Comparison of ENCODE assay signal across 35 cellular contexts in the genomic region with DNA sequence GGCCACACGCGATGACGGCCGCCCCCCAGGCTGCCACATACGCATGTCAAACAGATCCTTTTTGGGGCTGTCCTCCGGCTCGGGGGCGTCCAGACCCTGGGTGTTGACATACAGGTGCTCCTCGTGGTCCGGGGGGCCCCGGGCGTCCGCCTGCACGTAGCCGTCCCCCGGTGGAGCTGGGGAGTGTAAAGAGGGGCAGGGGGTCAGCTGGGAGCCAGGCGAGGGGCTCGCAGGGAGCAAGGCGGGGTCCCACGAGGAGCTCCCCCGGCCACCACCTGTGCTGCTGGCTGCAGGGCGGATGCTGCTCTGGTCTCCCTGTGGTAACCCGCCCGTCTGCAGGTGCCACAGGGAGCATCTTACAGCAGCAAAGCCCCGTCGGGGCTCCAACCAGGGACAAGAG. TPM values are rescaled to one million over a fixed set of nuclear protein-coding genes. Genes with fewer than 3 reads are reported as not detected.
"Had no signal": no experiment of that assay in that cellular context is flagged by ENCODE, and none has a peak within 500 bp of the region (broad histone marks: within the 10 kb centered on the region; RNA-seq: fewer than 3 reads in every experiment).

No MANE protein-coding gene starts in this region.

- DNase-seq: activated CD4-positive, alpha-beta memory T cell treated with anti-CD3 and anti-CD28 coated beads for 36 hours; activated CD4-positive, alpha-beta T cell treated with anti-CD3 and anti-CD28 coated beads for 36 hours; activated CD4-positive, alpha-beta T cell treated with anti-CD3 and anti-CD28 coated beads, Interleukin-2, amount 10 ng/mL, durations not matched to agents 24 days and 14 days; activated CD4-positive, CD25-positive, alpha-beta regulatory T cell; activated CD4-positive, CD25-positive, alpha-beta regulatory T cell treated with anti-CD3 and anti-CD28 coated beads, Interleukin-2, amount 50 U/mL, for 72 hours; activated CD8-positive, alpha-beta memory T cell treated with anti-CD3 and anti-CD28 coated beads, Interleukin-2, amount 10 ng/mL, durations not matched to agents 7 days and 5 days; activated CD8-positive, alpha-beta memory T cell treated with anti-CD3 and anti-CD28 coated beads, Interleukin-2, amount 50 U/mL, for 4 hours; activated CD8-positive, alpha-beta T cell treated with anti-CD3 and anti-CD28 coated beads, Interleukin-2, amount 10 ng/mL, durations not matched to agents 7 days and 5 days; activated effector memory CD4-positive, alpha-beta T cell treated with anti-CD3 and anti-CD28 coated beads, Interleukin-2, amount 50 U/mL, for 16 hours; activated naive CD4-positive, alpha-beta T cell treated with anti-CD3 and anti-CD28 coated beads for 36 hours; activated naive CD8-positive, alpha-beta T cell treated with anti-CD3 and anti-CD28 coated beads for 36 hours; activated naive CD8-positive, alpha-beta T cell treated with anti-CD3 and anti-CD28 coated beads, Interleukin-2, amount 50 U/mL, for 24 hours; activated T-cell treated with anti-CD3 and anti-CD28 coated beads, Interleukin-2, amount 50 U/mL, for 1 hour; activated T-cell treated with anti-CD3 and anti-CD28 coated beads, Interleukin-2, amount 50 U/mL, for 48 hours; adrenal gland; amygdala; aorta; body of pancreas; central memory CD4-positive, alpha-beta T cell; cerebellar nuclear complex; effector memory CD4-positive, alpha-beta T cell; endodermal cell; foreskin keratinocyte; gastrocnemius medialis; glutamatergic neuron; T-helper 2 cell had no signal

- H3K36me3 ChIP-seq: adrenal gland, gastrocnemius medialis had no signal

- H3K4me3 ChIP-seq: adrenal gland, body of pancreas, coronary artery, dorsolateral prefrontal cortex, esophagus muscularis mucosa, gastrocnemius medialis had no signal

- H3K27me3 ChIP-seq: adrenal gland, body of pancreas, dorsolateral prefrontal cortex, esophagus muscularis mucosa, foreskin keratinocyte, gastrocnemius medialis had no signal

- H3K27me3 Mint-ChIP-seq: activated CD4-positive, alpha-beta T cell treated with anti-CD3 and anti-CD28 coated beads, Interleukin-2, amount 10 ng/mL, durations not matched to agents 24 days and 14 days; activated CD8-positive, alpha-beta memory T cell treated with anti-CD3 and anti-CD28 coated beads, Interleukin-2, amount 10 ng/mL, durations not matched to agents 7 days and 5 days; activated naive CD8-positive, alpha-beta T cell treated with anti-CD3 and anti-CD28 coated beads for 36 hours; activated naive CD8-positive, alpha-beta T cell treated with anti-CD3 and anti-CD28 coated beads, Interleukin-2, amount 50 U/mL, for 24 hours; dendritic cell treated with granulocyte-macrophage colony-stimulating factor and Interleukin-4, amounts not matched to agents 40 ng/mL and 50 ng/mL, for 4 days had no signal

- H3K36me3 Mint-ChIP-seq: activated CD4-positive, alpha-beta memory T cell treated with anti-CD3 and anti-CD28 coated beads for 36 hours; activated CD8-positive, alpha-beta memory T cell treated with anti-CD3 and anti-CD28 coated beads, Interleukin-2, amount 10 ng/mL, durations not matched to agents 7 days and 5 days; activated naive CD4-positive, alpha-beta T cell treated with anti-CD3 and anti-CD28 coated beads, Interleukin-2, amount 50 U/mL, for 24 hours; activated naive CD8-positive, alpha-beta T cell treated with anti-CD3 and anti-CD28 coated beads for 36 hours had no signal

- H3K4me3 Mint-ChIP-seq: activated CD4-positive, alpha-beta memory T cell treated with anti-CD3 and anti-CD28 coated beads for 36 hours; activated CD4-positive, alpha-beta T cell treated with anti-CD3 and anti-CD28 coated beads for 36 hours; activated CD4-positive, alpha-beta T cell treated with anti-CD3 and anti-CD28 coated beads, Interleukin-2, amount 10 ng/mL, durations not matched to agents 24 days and 14 days; activated CD8-positive, alpha-beta memory T cell treated with anti-CD3 and anti-CD28 coated beads, Interleukin-2, amount 10 ng/mL, durations not matched to agents 7 days and 5 days; activated CD8-positive, alpha-beta T cell treated with anti-CD3 and anti-CD28 coated beads, Interleukin-2, amount 10 ng/mL, durations not matched to agents 7 days and 5 days; activated naive CD4-positive, alpha-beta T cell treated with anti-CD3 and anti-CD28 coated beads for 36 hours; activated naive CD4-positive, alpha-beta T cell treated with anti-CD3 and anti-CD28 coated beads, Interleukin-2, amount 50 U/mL, for 24 hours; activated naive CD8-positive, alpha-beta T cell treated with anti-CD3 and anti-CD28 coated beads for 36 hours; activated naive CD8-positive, alpha-beta T cell treated with anti-CD3 and anti-CD28 coated beads, Interleukin-2, amount 50 U/mL, for 24 hours; activated T-helper 1 cell treated with anti-CD3 and anti-CD28 coated beads, Interleukin-12 subunit alpha, Interleukin-12 subunit beta, Interleukin-2, Interleukin-4 antibody, amounts not matched to agents 30 ng/mL and 10 ng/mL and 1 ng/mL, durations not matched to agents 14 hours and 24 hours and 36 hours; dendritic cell treated with granulocyte-macrophage colony-stimulating factor and Interleukin-4, amounts not matched to agents 40 ng/mL and 50 ng/mL, for 4 days; endodermal cell had no signal

- ATAC-seq: activated CD4-positive, alpha-beta T cell treated with anti-CD3 and anti-CD28 coated beads for 36 hours; activated CD8-positive, alpha-beta memory T cell treated with anti-CD3 and anti-CD28 coated beads, Interleukin-2, amount 10 ng/mL, durations not matched to agents 7 days and 5 days; activated CD8-positive, alpha-beta T cell treated with anti-CD3 and anti-CD28 coated beads, Interleukin-2, amount 10 ng/mL, durations not matched to agents 7 days and 5 days; activated naive CD8-positive, alpha-beta T cell treated with anti-CD3 and anti-CD28 coated beads, Interleukin-2, amount 50 U/mL, for 24 hours; body of pancreas; foreskin keratinocyte; gastrocnemius medialis had no signal

- H3K27ac Mint-ChIP-seq: activated CD4-positive, alpha-beta memory T cell treated with anti-CD3 and anti-CD28 coated beads for 36 hours; activated CD4-positive, alpha-beta T cell treated with anti-CD3 and anti-CD28 coated beads for 36 hours; activated CD4-positive, alpha-beta T cell treated with anti-CD3 and anti-CD28 coated beads, Interleukin-2, amount 10 ng/mL, durations not matched to agents 24 days and 14 days; activated CD8-positive, alpha-beta memory T cell treated with anti-CD3 and anti-CD28 coated beads, Interleukin-2, amount 10 ng/mL, durations not matched to agents 7 days and 5 days; activated CD8-positive, alpha-beta T cell treated with anti-CD3 and anti-CD28 coated beads, Interleukin-2, amount 10 ng/mL, durations not matched to agents 7 days and 5 days; activated naive CD4-positive, alpha-beta T cell treated with anti-CD3 and anti-CD28 coated beads for 36 hours; activated naive CD4-positive, alpha-beta T cell treated with anti-CD3 and anti-CD28 coated beads, Interleukin-2, amount 50 U/mL, for 24 hours; activated naive CD8-positive, alpha-beta T cell treated with anti-CD3 and anti-CD28 coated beads for 36 hours; activated naive CD8-positive, alpha-beta T cell treated with anti-CD3 and anti-CD28 coated beads, Interleukin-2, amount 50 U/mL, for 24 hours; activated T-helper 1 cell treated with anti-CD3 and anti-CD28 coated beads, Interleukin-12 subunit alpha, Interleukin-12 subunit beta, Interleukin-2, Interleukin-4 antibody, amounts not matched to agents 30 ng/mL and 10 ng/mL and 1 ng/mL, durations not matched to agents 14 hours and 24 hours and 36 hours; activated T-helper 2 cell treated with anti-CD3 and anti-CD28 coated beads, Interferon-gamma antibody, Interleukin-2, Interleukin-4, amounts not matched to agents 10 μg/mL and 5 μg/mL and 100 μg/mL, durations not matched to agents 14 hours and 24 hours and 36 hours; dendritic cell treated with granulocyte-macrophage colony-stimulating factor and Interleukin-4, amounts not matched to agents 40 ng/mL and 50 ng/mL, for 4 days; endodermal cell had no signal

- H3K27ac ChIP-seq: adrenal gland, body of pancreas, coronary artery, esophagus muscularis mucosa, foreskin keratinocyte, gastrocnemius medialis had no signal

- H3K9me3 ChIP-seq: adrenal gland, body of pancreas, esophagus muscularis mucosa, gastrocnemius medialis had no signal

- H3K4me1 Mint-ChIP-seq: activated CD4-positive, alpha-beta T cell treated with anti-CD3 and anti-CD28 coated beads for 36 hours; activated CD4-positive, alpha-beta T cell treated with anti-CD3 and anti-CD28 coated beads, Interleukin-2, amount 10 ng/mL, durations not matched to agents 24 days and 14 days; activated CD8-positive, alpha-beta memory T cell treated with anti-CD3 and anti-CD28 coated beads, Interleukin-2, amount 10 ng/mL, durations not matched to agents 7 days and 5 days; activated naive CD4-positive, alpha-beta T cell treated with anti-CD3 and anti-CD28 coated beads, Interleukin-2, amount 50 U/mL, for 24 hours; activated naive CD8-positive, alpha-beta T cell treated with anti-CD3 and anti-CD28 coated beads for 36 hours; activated naive CD8-positive, alpha-beta T cell treated with anti-CD3 and anti-CD28 coated beads, Interleukin-2, amount 50 U/mL, for 24 hours; endodermal cell had no signal

- H3K4me1 ChIP-seq: adrenal gland, body of pancreas, foreskin keratinocyte had no signal

- H3K9me3 Mint-ChIP-seq: activated CD4-positive, alpha-beta memory T cell treated with anti-CD3 and anti-CD28 coated beads for 36 hours; activated naive CD4-positive, alpha-beta T cell treated with anti-CD3 and anti-CD28 coated beads for 36 hours; activated naive CD4-positive, alpha-beta T cell treated with anti-CD3 and anti-CD28 coated beads, Interleukin-2, amount 50 U/mL, for 24 hours; activated naive CD8-positive, alpha-beta T cell treated with anti-CD3 and anti-CD28 coated beads for 36 hours; activated naive CD8-positive, alpha-beta T cell treated with anti-CD3 and anti-CD28 coated beads, Interleukin-2, amount 50 U/mL, for 24 hours; activated T-helper 1 cell treated with anti-CD3 and anti-CD28 coated beads, Interleukin-12 subunit alpha, Interleukin-12 subunit beta, Interleukin-2, Interleukin-4 antibody, amounts not matched to agents 30 ng/mL and 10 ng/mL and 1 ng/mL, durations not matched to agents 14 hours and 24 hours and 36 hours; endodermal cell had no signal

RNA-seq across cellular contexts. Expression of a gene that starts 16.1 kb away (rescaled TPM):
- total RNA-seq: activated CD8-positive, alpha-beta memory T cell treated with anti-CD3 and anti-CD28 coated beads for 36 hours; activated CD8-positive, alpha-beta memory T cell treated with anti-CD3 and anti-CD28 coated beads, Interleukin-2, amount 10 ng/mL, durations not matched to agents 7 days and 5 days; activated CD8-positive, alpha-beta T cell treated with anti-CD3 and anti-CD28 coated beads, Interleukin-2, amount 10 ng/mL, durations not matched to agents 7 days and 5 days; T-helper 1 cell treated with Interleukin-12 subunit alpha and Interleukin-12 subunit beta and Interleukin-4 antibody, amounts not matched to agents 30 ng/mL and 1 ng/mL, for 36 hours had no signal
- polyA plus RNA-seq: aorta had no signal

RNA-seq across cellular contexts. Expression of a gene that starts 35.8 kb away (rescaled TPM):
- total RNA-seq: activated CD4-positive, alpha-beta T cell treated with anti-CD3 and anti-CD28 coated beads, Interleukin-2, amount 10 ng/mL, durations not matched to agents 24 days and 14 days; activated CD8-positive, alpha-beta memory T cell treated with anti-CD3 and anti-CD28 coated beads for 36 hours; activated CD8-positive, alpha-beta memory T cell treated with anti-CD3 and anti-CD28 coated beads, Interleukin-2, amount 10 ng/mL, durations not matched to agents 7 days and 5 days; activated CD8-positive, alpha-beta T cell treated with anti-CD3 and anti-CD28 coated beads, Interleukin-2, amount 10 ng/mL, durations not matched to agents 7 days and 5 days; activated naive CD4-positive, alpha-beta T cell treated with anti-CD3 and anti-CD28 coated beads for 36 hours; activated T-helper 1 cell treated with anti-CD3 and anti-CD28 coated beads, Interleukin-12 subunit alpha, Interleukin-12 subunit beta, Interleukin-2, Interleukin-4 antibody, amounts not matched to agents 30 ng/mL and 10 ng/mL and 1 ng/mL, durations not matched to agents 14 hours and 24 hours and 36 hours; activated T-helper 2 cell treated with anti-CD3 and anti-CD28 coated beads, Interferon-gamma antibody, Interleukin-2, Interleukin-4, amounts not matched to agents 10 μg/mL and 5 μg/mL and 100 μg/mL, durations not matched to agents 14 hours and 24 hours and 36 hours; T-helper 1 cell treated with Interleukin-12 subunit alpha and Interleukin-12 subunit beta and Interleukin-4 antibody, amounts not matched to agents 30 ng/mL and 1 ng/mL, for 36 hours had no signal
